23 cellular contexts compared by ENCODE assay signal in genomic region chr4:168164915-168165548, GRCh38.
A peak's percentile ranks its signal among the peaks of the same experiment; 100 is the strongest.
DNase-seq lines count a peak whose midpoint lies in the region; ATAC-seq, FAIRE-seq and TF ChIP-seq lines count a peak whose summit lies in the region.
"Had no signal": no experiment of that assay in that cellular context is flagged by ENCODE, and none has a peak within 500 bp of the region (broad histone marks: within the 10 kb centered on the region; RNA-seq: fewer than 3 reads in every experiment).

No MANE protein-coding gene starts in this region.

- no peak for TF ChIP-seq CTCF in A549 (IDR thresholded peaks at IDR 0.05)
- no peak for TF ChIP-seq CTCF in hepatocyte (IDR thresholded peaks at IDR 0.05; ENCODE audit: poor library complexity)
- TF ChIP-seq CTCF in right lobe of liver (IDR thresholded peaks at IDR 0.05): peak in 2 of 4 donors; percentile 17 to 18
- TF ChIP-seq CTCF in adrenal gland (IDR thresholded peaks at IDR 0.05): no peak

- H4K20me1 ChIP-seq in hepatocyte (ENCODE audit: insufficient read depth, poor library complexity, severe bottlenecking): no peaks in the 10 kb centered on the region

- H2AFZ ChIP-seq in hepatocyte: no peak overlapping the region

- H3K36me3 ChIP-seq in hepatocyte (replicated peaks; ENCODE audit: insufficient read depth, low read depth): no peaks in the 10 kb centered on the region
- H3K36me3 ChIP-seq in right lobe of liver: no peaks in the 10 kb centered on the region
- H3K36me3 ChIP-seq in adrenal gland (replicated peaks in 1 of 2): no peaks in the 10 kb centered on the region

- CTCF ChIA-PET in A549 (lab: Yijun Ruan, JAX): no interaction called here

- DNase-seq in A549 (ENCODE audit: low read depth in 1 of 2, low spot score in 1 of 2) (no peak), HuH-7.5 (ENCODE audit: low spot score) (peak; percentile 9), hepatocyte (ENCODE audit: low spot score) (no peak), right lobe of liver (no peak), dermis blood vessel endothelial cell (no peak), adrenal gland (no peak), immature natural killer cell (no peak)
- DNase-seq: CD4-positive, alpha-beta memory T cell; DMS153; EL; Karpas-422; MM.1S; NCI-H1092 treated with DMSO at 0.1 percent for 48 hours; NCI-H146; NCI-H2029 treated with DMSO at 0.1 percent for 48 hours; NCI-H2171; NCI-H446; SHP77 had no signal

- H3K27me3 ChIP-seq in hepatocyte: no peaks in the 10 kb centered on the region
- no peaks in the 10 kb centered on the region for H3K27me3 ChIP-seq in right lobe of liver
- no peaks in the 10 kb centered on the region for H3K27me3 ChIP-seq in adrenal gland

- peaks cover 4 to 10% (median 8%) of the 10 kb centered on the region in 6 donors for H3K9me3 Mint-ChIP-seq in immature natural killer cell

- H3K4me3 ChIP-seq in A549 (no peak overlapping the region), hepatocyte (no peak overlapping the region), right lobe of liver (peak overlapping the region; percentile 19 to 53 (median 52)), adrenal gland (no peak overlapping the region)
- H3K4me3 ChIP-seq: SK-N-MC had no signal

- intact Hi-C loops in right lobe of liver (cut with DNase I): no loop called here
- intact Hi-C loops in adrenal gland (cut with DNase I): no loop called here

- no peaks in the 10 kb centered on the region for H3K4me1 Mint-ChIP-seq in immature natural killer cell
- H3K4me1 Mint-ChIP-seq: CD4-positive, alpha-beta memory T cell; IgD-negative memory B cell had no signal

- H3K9me2 ChIP-seq in hepatocyte (replicated peaks; ENCODE audit: insufficient read depth): no peaks in the 10 kb centered on the region

- no peak for TF ChIP-seq RAD21 in A549 (conservative IDR thresholded peaks at IDR 0.05 in 1 of 2, IDR thresholded peaks at IDR 0.05 in 1 of 2)

- no peaks in the 10 kb centered on the region for H3K79me2 ChIP-seq in hepatocyte

- no peak for FAIRE-seq in A549 (lab: Jason Lieb, UNC)
- FAIRE-seq: GM12892, GM18507, H1 had no signal

- H3K27ac Mint-ChIP-seq in immature natural killer cell: no peak overlapping the region
- H3K27ac Mint-ChIP-seq: CD4-positive, alpha-beta memory T cell; IgD-negative memory B cell had no signal

- no peaks in the 10 kb centered on the region; the same call in 2 of the 3 replicates for H3K9me3 ChIP-seq in A549
- H3K9me3 ChIP-seq in hepatocyte (ENCODE audit: low read depth): no peaks in the 10 kb centered on the region
- no peaks in the 10 kb centered on the region for H3K9me3 ChIP-seq in right lobe of liver
- no peaks in the 10 kb centered on the region for H3K9me3 ChIP-seq in adrenal gland (replicated peaks in 1 of 3)

- ATAC-seq in A549 (no peak), right lobe of liver (peak; percentile 78 to 90 (median 82))

- WGBS in A549 (ENCODE audit: missing lambda C conversion rate): 13% methylated on average over 1 of the region's 1 CpG
- WGBS in hepatocyte (ENCODE audit: low lambda C conversion rate, missing lambda C conversion rate): 35% methylated on average over 1 of the region's 1 CpG
- WGBS in right lobe of liver (ENCODE audit: insufficient coverage, low coverage, low lambda C conversion rate, missing lambda C conversion rate): 13% methylated on average over 1 of the region's 1 CpG
- 49 to 74% (median 60%) methylated on average over 1 of the region's 1 CpG for WGBS in adrenal gland, 4 donors

- peak overlapping the region; percentile 28 for H3K4me2 ChIP-seq in A549
- H3K4me2 ChIP-seq in hepatocyte: peak overlapping the region; percentile 28

- H3K4me1 ChIP-seq in A549: peaks cover 8% of the 10 kb centered on the region; the same call in 1 of the 3 replicates
- peaks cover 16% of the 10 kb centered on the region for H3K4me1 ChIP-seq in hepatocyte (ENCODE audit: insufficient read depth)
- peaks cover 0 to 26% (median 4%) of the 10 kb centered on the region in 4 donors for H3K4me1 ChIP-seq in right lobe of liver
- H3K4me1 ChIP-seq in adrenal gland (replicated peaks in 1 of 2): no peaks in the 10 kb centered on the region

- H3K36me3 Mint-ChIP-seq in immature natural killer cell: peaks cover 0 to 4% (median 0%) of the 10 kb centered on the region in 3 donors

- no peak overlapping the region for H3K4me3 Mint-ChIP-seq in immature natural killer cell
- H3K4me3 Mint-ChIP-seq: CD4-positive, alpha-beta memory T cell; IgD-negative memory B cell had no signal

- H3K27me3 Mint-ChIP-seq in immature natural killer cell (ENCODE audit: low read depth in 3 of 3): peaks cover 0 to 4% (median 4%) of the 10 kb centered on the region in 3 donors

- no peak for TF ChIP-seq POLR2A in A549 (IDR thresholded peaks at IDR 0.05; ENCODE audit: low read length)
- no peak for TF ChIP-seq POLR2A in right lobe of liver (IDR thresholded peaks at IDR 0.05)
- no peak for TF ChIP-seq POLR2A in adrenal gland (IDR thresholded peaks at IDR 0.05)

- POLR2A ChIA-PET in A549 (lab: Yijun Ruan, JAX): no interaction called here

- TF ChIP-seq EP300 in A549 (IDR thresholded peaks at IDR 0.05): no peak

- H3K27ac ChIP-seq in A549 (no peak overlapping the region), hepatocyte (peak overlapping the region; percentile 14), right lobe of liver (peak overlapping the region; percentile 49 to 82 (median 79)), adrenal gland (no peak overlapping the region)
- H3K27ac ChIP-seq: SK-N-MC had no signal

TF ChIP-seq in A549, 52 proteins besides CTCF, POLR2A, EP300 and RAD21:
- TF ChIP-seq PBX3 (IDR thresholded peaks at IDR 0.05): no peak
- TF ChIP-seq HMGXB4 (CRISPR knock-in tag; IDR thresholded peaks at IDR 0.05; ENCODE audit: borderline replicate concordance): no peak

Comparison
In these comparisons a context has a peak if more than half of its experiments do, and no peak if none do; other contexts are left out.
1. ATAC-seq: peak in right lobe of liver (4 of 4); none in A549 (0 of 2).
2. H3K27ac ChIP-seq: peak in hepatocyte (single experiment) and right lobe of liver (3 of 3); none in A549 (0 of 2) and adrenal gland (0 of 5).
3. H3K4me3 ChIP-seq: peak in right lobe of liver (3 of 3); none in A549 (single experiment), hepatocyte (single experiment) and adrenal gland (0 of 4).